Comparison of ENCODE assay signal across 11 cellular contexts in genomic region chr9:95049761-95050160, GRCh38.
DNase-seq lines count a peak whose midpoint lies in the region; ATAC-seq and TF ChIP-seq lines count a peak whose summit lies in the region.
"Had no signal": no experiment of that assay in that cellular context is flagged by ENCODE, and none has a peak within 500 bp of the region (broad histone marks: within the 10 kb centered on the region; RNA-seq: fewer than 3 reads in every experiment).

No MANE protein-coding gene starts in this region.

- H3K4me1 ChIP-seq in KMS-11 (ENCODE audit: low read depth, poor library complexity, severe bottlenecking): peaks cover 15% of the 10 kb centered on the region
- H3K4me1 ChIP-seq in body of pancreas: peaks cover 75% of the 10 kb centered on the region
- H3K4me1 ChIP-seq in left lung: peaks cover 17 to 27% of the 10 kb centered on the region in 2 donors
- peaks cover 0 to 19% (median 12%) of the 10 kb centered on the region in 5 donors for H3K4me1 ChIP-seq in subcutaneous abdominal adipose tissue (ENCODE audit: control insufficient read depth in 5 of 5, insufficient read depth in 5 of 5, low read length in 5 of 5)

- H3K4me2 ChIP-seq in KMS-11: peak overlapping the region; percentile 74; the same call in 1 of the 2 replicates

- H4K20me1 ChIP-seq in KMS-11 (ENCODE audit: insufficient read depth): no peaks in the 10 kb centered on the region

- no peak overlapping the region for H3K4me3 Mint-ChIP-seq in endothelial cell (ENCODE audit: unreplicated experiment)

- no peaks in the 10 kb centered on the region for H3K9me3 Mint-ChIP-seq in endothelial cell (ENCODE audit: unreplicated experiment)

- TF ChIP-seq CTCF in KMS-11 (conservative IDR thresholded peaks at IDR 0.05; ENCODE audit: low read depth, low read length) (no peak), body of pancreas (IDR thresholded peaks at IDR 0.05) (no peak), left lung (IDR thresholded peaks at IDR 0.05) (no peak), endothelial cell (IDR thresholded peaks at IDR 0.05; ENCODE audit: unreplicated experiment) (no peak)

- intact Hi-C loops in body of pancreas (cut with DNase I) (no loop called here), left lung (cut with DNase I) (no loop called here)

- H3K27me3 ChIP-seq in KMS-11 (ENCODE audit: insufficient read depth, low read depth) (peaks cover 7% of the 10 kb centered on the region; the same call in 1 of the 2 replicates), body of pancreas (no peaks in the 10 kb centered on the region), left lung (peaks cover 0 to 14% of the 10 kb centered on the region in 2 donors), subcutaneous abdominal adipose tissue (ENCODE audit: control insufficient read depth in 5 of 5, insufficient read depth in 4 of 5, low read length in 5 of 5) (no peaks in the 10 kb centered on the region)

- H3K27ac ChIP-seq in KMS-11 (no peak overlapping the region), body of pancreas (peak overlapping the region; percentile 20 to 98 (median 91)), left lung (peak overlapping the region; percentile 79 to 90), subcutaneous abdominal adipose tissue (ENCODE audit: low read depth, low read length) (peak overlapping the region; percentile 1)
- H3K27ac ChIP-seq: neutrophil had no signal

- WGBS in body of pancreas, 2 donors: 9 to 10% methylated on average over 6 of the region's 6 CpGs

- H3K9me3 ChIP-seq in body of pancreas (no peaks in the 10 kb centered on the region), left lung (no peaks in the 10 kb centered on the region), subcutaneous abdominal adipose tissue (ENCODE audit: control insufficient read depth in 5 of 5, low read length in 5 of 5) (no peaks in the 10 kb centered on the region)
- H3K9me3 ChIP-seq: neutrophil had no signal

- H3K4me3 ChIP-seq in KMS-11 (IDR thresholded peaks at IDR 0.05; ENCODE audit: insufficient read depth, low read depth, low read length) (no peak overlapping the region), body of pancreas (peak overlapping the region in 1 of 2 donors; percentile 70), left lung (peak overlapping the region; percentile 52 to 56), subcutaneous abdominal adipose tissue (ENCODE audit: low read depth in 1 of 5, low read length in 5 of 5) (peak overlapping the region in 1 of 5 donors; percentile 23)

- peak in 1 of 3 donors; percentile 21 for TF ChIP-seq POLR2A in body of pancreas (IDR thresholded peaks at IDR 0.05)

- H3K27me3 Mint-ChIP-seq in endothelial cell (ENCODE audit: unreplicated experiment): peaks cover 4% of the 10 kb centered on the region

- no peak for DNase-seq in body of pancreas
- no peak for DNase-seq in left lung
- no peak for DNase-seq in GDM1 (lab: John Stamatoyannopoulos, UW)
- no peak for DNase-seq in endothelial cell (ENCODE audit: low spot score)
- no peak for DNase-seq in A172 (ENCODE audit: low spot score)
- DNase-seq: activated T-cell treated with anti-CD3 and anti-CD28 coated beads for 4 hours, NCI-H1694 treated with DMSO at 0.1 percent for 48 hours had no signal

- no peak overlapping the region for H2AFZ ChIP-seq in KMS-11 (ENCODE audit: low read depth)

- no peaks in the 10 kb centered on the region for H3K36me3 Mint-ChIP-seq in endothelial cell (ENCODE audit: low read depth, unreplicated experiment)

- peaks cover 7% of the 10 kb centered on the region for H3K4me1 Mint-ChIP-seq in endothelial cell (ENCODE audit: unreplicated experiment)

- no peaks in the 10 kb centered on the region for H3K79me2 ChIP-seq in KMS-11 (ENCODE audit: insufficient read depth, low read depth)

- ATAC-seq in body of pancreas (peak; percentile 7), left lung (peak; percentile 11), GM21367 (IDR thresholded peaks at IDR 0.05; ENCODE audit: unreplicated experiment) (no peak)

- H3K9ac ChIP-seq in KMS-11: no peak overlapping the region
- H3K9ac ChIP-seq in subcutaneous abdominal adipose tissue (ENCODE audit: low read length in 5 of 5): no peak overlapping the region

- H3K36me3 ChIP-seq in KMS-11 (ENCODE audit: insufficient read depth) (no peaks in the 10 kb centered on the region), body of pancreas (replicated peaks in 1 of 2; ENCODE audit: insufficient read depth in 1 of 2, low read depth in 2 of 2) (no peaks in the 10 kb centered on the region), left lung (peaks cover 0 to 9% of the 10 kb centered on the region in 2 donors), subcutaneous abdominal adipose tissue (ENCODE audit: control insufficient read depth in 5 of 5, insufficient read depth in 5 of 5, low read length in 5 of 5) (peaks cover 0 to 10% (median 2%) of the 10 kb centered on the region in 5 donors)
- H3K36me3 ChIP-seq: neutrophil had no signal

- no peak overlapping the region for H3K27ac Mint-ChIP-seq in endothelial cell (ENCODE audit: unreplicated experiment)
